ENCODE assay signal across 9 cellular contexts in the genomic region with DNA sequence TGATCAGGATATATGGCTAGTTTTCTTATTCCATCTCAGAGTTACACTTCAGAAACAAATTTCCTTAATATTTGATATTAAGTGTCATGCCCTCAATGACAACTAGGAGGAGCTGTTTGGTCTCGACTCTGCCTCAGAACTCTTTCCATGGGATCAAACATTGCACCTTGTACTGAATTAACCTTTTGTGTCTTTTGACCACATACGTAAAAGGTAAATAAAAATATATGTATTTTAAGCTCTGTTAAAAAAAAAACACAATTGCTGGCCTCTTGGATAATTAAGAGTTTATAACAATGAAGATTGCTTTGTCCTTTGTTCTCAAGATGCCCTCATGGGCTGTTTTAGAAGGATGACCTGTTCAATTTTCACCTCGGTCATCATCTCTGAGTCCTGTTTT.
A peak's percentile ranks its signal among the peaks of the same experiment; 100 is the strongest.
DNase-seq lines count a peak whose midpoint lies in the region; ATAC-seq and TF ChIP-seq lines count a peak whose summit lies in the region.
"Had no signal": no experiment of that assay in that cellular context is flagged by ENCODE, and none has a peak within 500 bp of the region (broad histone marks: within the 10 kb centered on the region; RNA-seq: fewer than 3 reads in every experiment).

No MANE protein-coding gene starts in this region.

- peak; percentile 18 to 71 (median 39) for DNase-seq in NCI-H1417 (lab: John Stamatoyannopoulos, UW)
- no peak for DNase-seq in NCI-H1417 treated with DMSO at 0.1 percent for 48 hours (lab: John Stamatoyannopoulos, UW)
- DNase-seq in NCI-H1105 (lab: John Stamatoyannopoulos, UW) = peak; percentile 13
- DNase-seq in brain microvascular endothelial cell = no peak
- peak; percentile 57 for DNase-seq in medulla oblongata (ENCODE audit: extremely low spot score)
- no peak for DNase-seq in stimulated activated naive CD4-positive, alpha-beta T cell treated with Interleukin-2 at 50 U/mL for 16 hours (lab: John Stamatoyannopoulos, UW)
- no peak for DNase-seq in activated CD8-positive, alpha-beta memory T cell treated with anti-CD3 and anti-CD28 coated beads, Interleukin-2, amount 50 U/mL, for 4 hours

- H3K27me3 ChIP-seq in brain microvascular endothelial cell (replicated peaks) = no peaks in the 10 kb centered on the region
- H3K27me3 ChIP-seq: BLaER1 had no signal

- peak overlapping the region; percentile 61 for H3K27ac ChIP-seq in brain microvascular endothelial cell
- H3K27ac ChIP-seq: BLaER1 had no signal

- no peaks in the 10 kb centered on the region for H3K36me3 ChIP-seq in brain microvascular endothelial cell (replicated peaks)
- H3K36me3 ChIP-seq: BLaER1 had no signal

- TF ChIP-seq CTCF in brain microvascular endothelial cell (IDR thresholded peaks at IDR 0.05; ENCODE audit: low read depth, low read length, missing control alignments) = peak; percentile 83

- in situ Hi-C loops in brain microvascular endothelial cell (cut with HindIII; ENCODE audit: low pct_ligation_motif_present, low sequenced_read_pairs) = no loop called here

- no peak overlapping the region for H3K4me3 ChIP-seq in brain microvascular endothelial cell (ENCODE audit: low read depth, low read length)
- H3K4me3 ChIP-seq: BLaER1 had no signal

- peak; percentile 75 for ATAC-seq in GM21737 (IDR thresholded peaks at IDR 0.05; ENCODE audit: unreplicated experiment)

Comparison
In these comparisons a context has a peak if more than half of its experiments do, and no peak if none do; other contexts are left out.
1. DNase-seq: peak in NCI-H1417 (3 of 3), NCI-H1105 (single experiment) and medulla oblongata (single experiment); none in NCI-H1417 treated with DMSO at 0.1 percent for 48 hours (single experiment), brain microvascular endothelial cell (single experiment), stimulated activated naive CD4-positive, alpha-beta T cell treated with Interleukin-2 at 50 U/mL for 16 hours (single experiment) and activated CD8-positive, alpha-beta memory T cell treated with anti-CD3 and anti-CD28 coated beads, Interleukin-2, amount 50 U/mL, for 4 hours (single experiment).